ENCODE assay signal across 9 cellular contexts in genomic region chr3:128950223-128950938, GRCh38. TPM values are rescaled to one million over a fixed set of nuclear protein-coding genes. Genes with fewer than 3 reads are reported as not detected.
DNase-seq lines count a peak whose midpoint lies in the region; ATAC-seq lines count a peak whose summit lies in the region.
"Had no signal": no experiment of that assay in that cellular context is flagged by ENCODE, and none has a peak within 500 bp of the region (broad histone marks: within the 10 kb centered on the region; RNA-seq: fewer than 3 reads in every experiment).

No MANE protein-coding gene starts in this region.

- no peak overlapping the region for H2BK120ac ChIP-seq in mesendoderm (ENCODE audit: low read depth, low read length)

- H3K23ac ChIP-seq in mesendoderm (ENCODE audit: low read length): no peak overlapping the region

- no peak overlapping the region for H3K18ac ChIP-seq in mesendoderm (ENCODE audit: low read length)

- no peak overlapping the region for H3K4me3 ChIP-seq in mesendoderm (ENCODE audit: low read length)
- H3K4me3 ChIP-seq: suprapubic skin had no signal

- no peak overlapping the region for H2AK5ac ChIP-seq in mesendoderm (ENCODE audit: low read length)

- no peaks in the 10 kb centered on the region for H3K36me3 ChIP-seq in mesendoderm (ENCODE audit: control insufficient read depth, insufficient read depth, low read length)
- H3K36me3 ChIP-seq: suprapubic skin had no signal

- H3K4me1 ChIP-seq in mesendoderm (ENCODE audit: control insufficient read depth, low read depth, low read length): no peaks in the 10 kb centered on the region
- H3K4me1 ChIP-seq: suprapubic skin had no signal

- H3K79me2 ChIP-seq in mesendoderm (ENCODE audit: control insufficient read depth, insufficient read depth, low read length): no peaks in the 10 kb centered on the region

- ATAC-seq in GM21447 (IDR thresholded peaks at IDR 0.05; ENCODE audit: unreplicated experiment): no peak

- no peak overlapping the region for H3K27ac ChIP-seq in mesendoderm (ENCODE audit: low read depth, low read length)
- H3K27ac ChIP-seq: suprapubic skin had no signal

- H4K8ac ChIP-seq in mesendoderm (ENCODE audit: low read depth, low read length): no peak overlapping the region

- no peak overlapping the region for H3K4me2 ChIP-seq in mesendoderm (ENCODE audit: low read length)

- H3K27me3 ChIP-seq in mesendoderm (ENCODE audit: insufficient read depth, low read length, poor library complexity): no peaks in the 10 kb centered on the region
- H3K27me3 ChIP-seq: suprapubic skin had no signal

- DNase-seq in NCI-H526 (lab: John Stamatoyannopoulos, UW) (peak; percentile 25 to 42), NCI-H526 treated with DMSO at 0.1 percent for 48 hours (lab: John Stamatoyannopoulos, UW) (no peak), NCI-H1417 treated with DMSO at 0.1 percent for 48 hours (lab: John Stamatoyannopoulos, UW) (peak; percentile 72), astrocyte of the hippocampus (ENCODE audit: low read depth, low spot score) (peak; percentile 45), mesendoderm (peak; percentile 32), activated gamma-delta T cell treated with Interleukin-2 at 50 U/mL for 16 hours (no peak)
- no peak for DNase-seq in activated T-cell treated with anti-CD3 and anti-CD28 coated beads, Interleukin-2, amount 50 U/mL, for 1 hour

- H2BK5ac ChIP-seq in mesendoderm (ENCODE audit: low read length): no peak overlapping the region

- no peak overlapping the region for H2BK15ac ChIP-seq in mesendoderm (replicated peaks; ENCODE audit: low read depth)

- H3K79me1 ChIP-seq in mesendoderm (ENCODE audit: low read length): no peaks in the 10 kb centered on the region

- H3K56ac ChIP-seq in mesendoderm (ENCODE audit: low read length): no peak overlapping the region

- no CpG with 5 or more reads among the region's 15 CpGs for WGBS in mesendoderm (ENCODE audit: extremely low coverage, insufficient coverage, low lambda C conversion rate)

- no peak overlapping the region for H3K4ac ChIP-seq in mesendoderm (ENCODE audit: low read depth, low read length)

- H3K9ac ChIP-seq in mesendoderm (ENCODE audit: low read length): no peak overlapping the region

- no peak overlapping the region for H4K5ac ChIP-seq in mesendoderm (ENCODE audit: low read length)

RNA-seq across cellular contexts. Expression of gene CFAP92, which starts 43.5 kb away (rescaled TPM):
- polyA plus RNA-seq in mesendoderm (2013, experiment 1 of 2): 0.60 TPM
- 0.38 TPM for polyA plus RNA-seq in mesendoderm (2013, experiment 2 of 2)

RNA-seq across cellular contexts. Expression of gene EFCC1, which starts 50.7 kb away (rescaled TPM):
- not detected for polyA plus RNA-seq in mesendoderm (2013, experiment 1 of 2)
- not detected for polyA plus RNA-seq in mesendoderm (2013, experiment 2 of 2)

Comparison
In these comparisons a context has a peak if more than half of its experiments do, and no peak if none do; other contexts are left out.
1. DNase-seq: peak in NCI-H526 (2 of 2), NCI-H1417 treated with DMSO at 0.1 percent for 48 hours (single experiment), astrocyte of the hippocampus (single experiment) and mesendoderm (single experiment); none in NCI-H526 treated with DMSO at 0.1 percent for 48 hours (single experiment), activated gamma-delta T cell treated with Interleukin-2 at 50 U/mL for 16 hours (single experiment) and activated T-cell treated with anti-CD3 and anti-CD28 coated beads, Interleukin-2, amount 50 U/mL, for 1 hour (single experiment).